In the genomic region with DNA sequence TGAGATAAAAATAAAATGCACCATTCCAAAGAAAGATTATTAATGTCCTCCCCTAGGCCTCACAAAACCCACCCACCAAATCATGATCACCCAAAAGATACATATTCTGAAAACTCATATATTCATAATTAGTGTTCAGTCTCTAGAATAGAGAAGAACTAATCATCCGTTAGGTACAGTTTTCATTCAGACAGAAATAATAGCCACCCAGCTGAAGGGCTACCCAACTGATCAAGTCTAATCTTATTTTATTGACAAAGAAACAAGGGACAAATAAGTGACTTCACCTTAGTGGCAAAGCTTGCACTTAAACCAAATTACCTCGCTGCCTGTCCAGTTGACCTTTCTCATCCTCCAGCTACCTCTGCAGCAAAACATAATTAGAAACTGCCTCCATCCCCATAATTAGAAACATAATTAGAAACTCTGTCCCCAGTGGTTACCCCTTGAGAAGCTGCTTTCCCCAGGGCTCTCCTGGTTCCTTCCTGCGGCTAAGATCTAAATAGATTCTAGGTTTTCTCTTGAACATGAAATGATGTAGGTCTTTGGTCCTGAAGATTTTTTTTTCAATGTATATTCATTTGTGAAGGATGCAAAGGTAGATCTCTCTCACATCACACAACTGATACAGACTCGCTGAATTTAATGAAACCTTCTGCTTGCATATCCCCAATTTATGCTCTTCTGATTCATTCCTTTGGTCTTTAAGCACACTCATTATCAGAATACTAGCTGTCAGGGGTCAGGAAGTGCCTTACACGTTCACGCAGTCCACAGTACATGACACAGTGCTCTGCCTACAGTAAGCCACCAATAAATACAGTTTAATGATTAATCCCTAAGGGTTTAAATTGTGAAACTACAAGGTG, we compare ENCODE assay signal across 10 cellular contexts. TPM values are rescaled to one million over a fixed set of nuclear protein-coding genes. Genes with fewer than 3 reads are reported as not detected.
DNase-seq lines count a peak whose midpoint lies in the region; ATAC-seq, FAIRE-seq and TF ChIP-seq lines count a peak whose summit lies in the region.
"Had no signal": no experiment of that assay in that cellular context is flagged by ENCODE, and none has a peak within 500 bp of the region (broad histone marks: within the 10 kb centered on the region; RNA-seq: fewer than 3 reads in every experiment).

No MANE protein-coding gene starts in this region.

- SMC1A ChIA-PET in GM12878 (lab: Charles Lee; ENCODE audit: uncharacterized antibody, unreplicated experiment) = interaction anchor here (0.8 to 3.2 kb wide), 30 partner anchors 10 to 429 kb away, joined by 3 to 41 read pairs (median 6); a partner anchor contains a TSS

- DNase-seq in GM12878 (ENCODE audit: low read depth, low spot score) (peak; percentile 56), amygdala (lab: John Stamatoyannopoulos, UW) (no peak), smooth muscle cell (lab: John Stamatoyannopoulos, UW; ENCODE audit: unreplicated experiment) (no peak), Kasumi-1 (lab: John Stamatoyannopoulos, UW) (no peak), nucleus accumbens (lab: John Stamatoyannopoulos, UW) (no peak)
- DNase-seq: GDM1; stimulated activated CD8-positive, alpha-beta memory T cell treated with anti-CD3 and anti-CD28 coated beads, Interleukin-4, amount 100 ng/mL, for 48 hours had no signal

- peaks cover 3% of the 10 kb centered on the region for H3K79me2 ChIP-seq in GM12878 (ENCODE audit: control insufficient read depth, insufficient read depth, low read length)
- H3K79me2 ChIP-seq in smooth muscle cell (ENCODE audit: low read depth) = no peaks in the 10 kb centered on the region

- H3K27me3 ChIP-seq in GM12878 (replicated peaks in 1 of 2; ENCODE audit: control insufficient read depth in 2 of 2, insufficient read depth in 2 of 2, low read length in 1 of 2) = no peaks in the 10 kb centered on the region
- no peaks in the 10 kb centered on the region for H3K27me3 ChIP-seq in smooth muscle cell (ENCODE audit: low read depth)

- POLR2A ChIA-PET in GM12878 (lab: Charles Lee) = interaction anchor here (0.7 to 2.4 kb wide), 12 partner anchors 14 to 298 kb away, joined by 3 to 18 read pairs (median 3); a partner anchor contains a TSS

- RAD21 ChIA-PET in GM12878 (lab: Charles Lee; ENCODE audit: unreplicated experiment) = interaction anchor here (0.7 to 3.1 kb wide), 21 partner anchors 8 to 315 kb away, joined by 3 to 41 read pairs (median 5); a partner anchor contains a TSS

- H3K4me1 ChIP-seq in GM12878 (ENCODE audit: control insufficient read depth, insufficient read depth, low read length) (peaks cover 28% of the 10 kb centered on the region), smooth muscle cell (ENCODE audit: low read depth) (no peaks in the 10 kb centered on the region)

- in situ Hi-C loops in GM12878 (cut with MboI) = loop anchor here (25.0 kb wide), 1 partner anchor 1279 kb away; a partner anchor contains a TSS

- H3K36me3 ChIP-seq in GM12878 (ENCODE audit: control insufficient read depth in 2 of 2, insufficient read depth in 2 of 2, low read length in 1 of 2) (no peaks in the 10 kb centered on the region), smooth muscle cell (ENCODE audit: low read depth) (no peaks in the 10 kb centered on the region)

- no peaks in the 10 kb centered on the region for H4K20me1 ChIP-seq in GM12878 (ENCODE audit: control insufficient read depth, insufficient read depth)
- peaks cover 59% of the 10 kb centered on the region for H4K20me1 ChIP-seq in smooth muscle cell (ENCODE audit: low read depth)

- no peaks in the 10 kb centered on the region for H3F3A ChIP-seq in smooth muscle cell (ENCODE audit: low read depth)

- peak; percentile 43 to 66; a peak in 2 of 4 replicates for TF ChIP-seq EP300 in GM12878 (IDR thresholded peaks at IDR 0.05; ENCODE audit: borderline replicate concordance in 1 of 2, control insufficient read depth in 1 of 2, low read depth in 2 of 2, low read length in 2 of 2)

- H3K27ac ChIP-seq in GM12878 (ENCODE audit: control insufficient read depth, insufficient read depth) (peak overlapping the region; percentile 64), smooth muscle cell (ENCODE audit: low read depth) (no peak overlapping the region)

- WGBS in GM12878 (ENCODE audit: insufficient coverage, insufficient replicate concordance, low lambda C conversion rate, missing lambda C conversion rate) = under 1% methylated on average over 6 of the region's 6 CpGs
- 84% methylated on average over 6 of the region's 6 CpGs for WGBS in smooth muscle cell (ENCODE audit: low lambda C conversion rate)

- CTCF ChIA-PET in GM12878 (lab: Yijun Ruan, JAX) = interaction anchor here (0.6 to 2.5 kb wide), 17 partner anchors 11 to 442 kb away, joined by 3 to 16 read pairs (median 3); no protein-coding TSS in a partner anchor

- peak overlapping the region; percentile 61 for H3K4me2 ChIP-seq in GM12878 (ENCODE audit: control insufficient read depth, insufficient read depth)
- no peak overlapping the region for H3K4me2 ChIP-seq in smooth muscle cell

- no peak for TF ChIP-seq RAD21 in GM12878 (IDR thresholded peaks at IDR 0.05; ENCODE audit: insufficient read depth, low read depth, low read length)

- TF ChIP-seq CTCF in GM12878 (IDR thresholded peaks at IDR 0.05 in 2 of 3, conservative IDR thresholded peaks at IDR 0.05 in 1 of 3; ENCODE audit: control insufficient read depth in 2 of 3, extremely low read depth in 1 of 3, insufficient read depth in 1 of 3, low read depth in 3 of 3, low read length in 3 of 3) = no peak
- no peak for TF ChIP-seq CTCF in smooth muscle cell (IDR thresholded peaks at IDR 0.05; ENCODE audit: borderline replicate concordance, insufficient read depth, poor library complexity, severe bottlenecking)

- peak; percentile 41 for FAIRE-seq in GM12878 (lab: Jason Lieb, UNC)

- H3K9me3 ChIP-seq in GM12878 (replicated peaks; ENCODE audit: control insufficient read depth, insufficient read depth, low read length) (no peaks in the 10 kb centered on the region; the same call in 2 of the 3 replicates), smooth muscle cell (replicated peaks; ENCODE audit: low read depth) (no peaks in the 10 kb centered on the region)

- ATAC-seq in GM18498 (IDR thresholded peaks at IDR 0.05; ENCODE audit: unreplicated experiment) = peak; percentile 80
- peak; percentile 92 for ATAC-seq in GM19463 (IDR thresholded peaks at IDR 0.05; ENCODE audit: unreplicated experiment)
- peak; percentile 90 for ATAC-seq in HG03097 (IDR thresholded peaks at IDR 0.05; ENCODE audit: low FRiP score, unreplicated experiment)
- ATAC-seq in GM12878 = peak; percentile 91

- 0 out of 2 replicates have a peak overlapping the region, but pooled peaks have one; percentile 16 for H3K4me3 ChIP-seq in GM12878
- no peak overlapping the region for H3K4me3 ChIP-seq in smooth muscle cell

- BruUV-seq in GM12878 (replicated peaks; lab: Mats Ljungman, UMichigan) = no TSS peak

- TF ChIP-seq POLR2A in GM12878 (IDR thresholded peaks at IDR 0.05; ENCODE audit: low read depth, low read length) = no peak

- intact Hi-C loops in GM12878 (cut with micrococcal nuclease; ENCODE audit: unreplicated experiment) = loop anchor here (10.0 kb wide), 3 partner anchors 106 to 1054 kb away; a partner anchor contains a TSS

- H2AFZ ChIP-seq in GM12878 (ENCODE audit: control insufficient read depth, low read depth, low read length) (no peak overlapping the region), smooth muscle cell (ENCODE audit: low read depth) (no peak overlapping the region)

- H3K9ac ChIP-seq in GM12878 (ENCODE audit: control insufficient read depth, insufficient read depth, low read length) (no peak overlapping the region), smooth muscle cell (ENCODE audit: low read depth) (no peak overlapping the region)

RNA-seq across cellular contexts. Expression of a gene that starts 46.3 kb away (rescaled TPM):
- 177 and 182 TPM in 2 replicates for total RNA-seq in GM12878 (2013; cell fraction: nucleolus; rRNA removed)
- 67.9 and 90.2 TPM in 2 replicates for total RNA-seq in GM12878 (2014; rRNA removed)
- 85.9 and 93.6 TPM in 2 replicates for total RNA-seq in GM12878 (2014; rRNA removed; fragmentation: Illumina TruSeq; extraction: Trizol)
- 68.1 and 79.1 TPM in 2 replicates for total RNA-seq in GM12878 (2021)
- polyA plus RNA-seq in GM12878 (2011; ENCODE audit: low read depth) = 74.4 TPM
- 106 and 146 TPM in 2 replicates for polyA plus RNA-seq in GM12878 (2011; rRNA removed)
- polyA plus RNA-seq in GM12878 (2011; cell fraction: cytosol; rRNA removed) = 36.2 and 41.1 TPM in 2 replicates
- polyA plus RNA-seq in GM12878 (2011; cell fraction: nucleus; rRNA removed) = 53.7 and 60.6 TPM in 2 replicates
- polyA plus RNA-seq in GM12878 (2012) = 51.2 and 61.3 TPM in 2 replicates
- 74.0 and 96.1 TPM in 2 replicates for polyA plus RNA-seq in GM12878 (2014; fragmentation: Illumina TruSeq; extraction: Trizol)
- 10 to 100 TPM; 58.7 to 83.6 TPM for polyA plus RNA-seq in GM12878 (2014; fragmentation: Nextera tagmentation; extraction: Ambion mirVana)
- 53.4 and 71.1 TPM in 2 replicates for polyA plus RNA-seq in GM12878 (2014; rRNA removed)
- 100 to 1,000 TPM; 132 to 142 TPM for polyA plus RNA-seq in GM12878 (2016; fragmentation: Nextera tagmentation; extraction: Ambion mirVana)
- 92.4 and 120 TPM in 2 replicates for polyA minus RNA-seq in GM12878 (2011; rRNA and poly(A)+ RNA removed)
- 40.5 and 42.4 TPM in 2 replicates for polyA minus RNA-seq in GM12878 (2011; cell fraction: cytosol; rRNA and poly(A)+ RNA removed)
- 58.0 and 75.3 TPM in 2 replicates for polyA minus RNA-seq in GM12878 (2011; cell fraction: nucleus; rRNA and poly(A)+ RNA removed)
- 84.8 and 136 TPM in 2 replicates for total RNA-seq in smooth muscle cell
- 58.6 and 64.3 TPM in 2 replicates for polyA plus RNA-seq in smooth muscle cell

RNA-seq across cellular contexts. Expression of a gene that starts 58.4 kb away (rescaled TPM):
- 5.4 and 11.8 TPM in 2 replicates for total RNA-seq in GM12878 (2013; cell fraction: nucleolus; rRNA removed)
- 0.82 and 1.8 TPM in 2 replicates for total RNA-seq in GM12878 (2014; rRNA removed)
- 0.13 and 0.37 TPM in 2 replicates for total RNA-seq in GM12878 (2014; rRNA removed; fragmentation: Illumina TruSeq; extraction: Trizol)
- total RNA-seq in GM12878 (2021) = 0.66 and 0.97 TPM in 2 replicates
- polyA plus RNA-seq in GM12878 (2011; ENCODE audit: low read depth) = 0.85 TPM
- 0.73 and 1.2 TPM in 2 replicates for polyA plus RNA-seq in GM12878 (2011; rRNA removed)
- 0.18 and 0.36 TPM in 2 replicates for polyA plus RNA-seq in GM12878 (2011; cell fraction: cytosol; rRNA removed)
- polyA plus RNA-seq in GM12878 (2011; cell fraction: nucleus; rRNA removed) = 3.3 and 4.2 TPM in 2 replicates
- polyA plus RNA-seq in GM12878 (2012) = 0.63 and 0.87 TPM in 2 replicates
- polyA plus RNA-seq in GM12878 (2014; fragmentation: Illumina TruSeq; extraction: Trizol) = 0.62 TPM in 1 of 2 replicates, not detected in the other
- polyA plus RNA-seq in GM12878 (2014; fragmentation: Nextera tagmentation; extraction: Ambion mirVana) = not detected
- 0.18 and 1.5 TPM in 2 replicates for polyA plus RNA-seq in GM12878 (2014; rRNA removed)
- under 1 TPM in 1 of 2 experiments, not detected in 1; 0.15 TPM for polyA plus RNA-seq in GM12878 (2016; fragmentation: Nextera tagmentation; extraction: Ambion mirVana)
- polyA minus RNA-seq in GM12878 (2011; rRNA and poly(A)+ RNA removed) = 0.80 and 3.9 TPM in 2 replicates
- not detected in 2 replicates for polyA minus RNA-seq in GM12878 (2011; cell fraction: cytosol; rRNA and poly(A)+ RNA removed)
- 1.6 and 3.6 TPM in 2 replicates for polyA minus RNA-seq in GM12878 (2011; cell fraction: nucleus; rRNA and poly(A)+ RNA removed)
- total RNA-seq in smooth muscle cell = 1.9 and 11.2 TPM in 2 replicates
- 0.64 TPM in 1 of 2 replicates, not detected in the other for polyA plus RNA-seq in smooth muscle cell
